Comparison of ENCODE assay signal across 14 cellular contexts in the genomic region with DNA sequence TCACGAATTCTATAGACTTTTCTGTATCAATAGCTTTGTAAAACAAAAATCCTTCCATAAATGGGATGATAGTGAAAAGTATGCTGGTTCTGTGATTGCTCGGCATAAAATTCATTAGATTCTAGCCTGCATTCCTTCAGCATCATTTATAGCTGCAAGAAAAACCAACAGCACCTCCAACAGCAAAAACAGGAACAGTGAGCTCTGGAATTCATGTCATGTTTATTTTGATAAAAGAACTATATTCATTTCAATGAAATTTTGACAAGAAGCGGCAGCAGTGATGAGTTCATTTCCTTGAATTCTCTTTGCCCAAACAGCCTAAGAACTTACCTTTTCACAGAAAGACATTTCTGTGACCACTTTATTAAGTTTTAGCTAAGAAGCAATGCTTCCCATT.
DNase-seq lines count a peak whose midpoint lies in the region; ATAC-seq, FAIRE-seq and TF ChIP-seq lines count a peak whose summit lies in the region.
"Had no signal": no experiment of that assay in that cellular context is flagged by ENCODE, and none has a peak within 500 bp of the region (broad histone marks: within the 10 kb centered on the region; RNA-seq: fewer than 3 reads in every experiment).

No MANE protein-coding gene starts in this region.

- H3K27ac ChIP-seq in AG04450 (ENCODE audit: low read depth, low read length) = no peak overlapping the region
- H3K27ac ChIP-seq: prostate gland had no signal

- H3K9me3 ChIP-seq in AG04450 (ENCODE audit: control insufficient read depth, insufficient read depth, low read length) = no peaks in the 10 kb centered on the region
- H3K9me3 ChIP-seq: prostate gland had no signal

- peak overlapping the region; percentile 63 for H3K4me3 Mint-ChIP-seq in HFFc6
- H3K4me3 Mint-ChIP-seq in T-cell = no peak overlapping the region

- no peak for FAIRE-seq in bronchial epithelial cell (lab: Jason Lieb, UNC)

- H3K36me3 Mint-ChIP-seq in HFFc6 (ENCODE audit: low read depth) (peaks cover 7% of the 10 kb centered on the region), T-cell (no peaks in the 10 kb centered on the region)

- H3K27me3 Mint-ChIP-seq in HFFc6 (ENCODE audit: insufficient read depth) = peaks cover 2% of the 10 kb centered on the region; the same call in 1 of the 2 replicates
- H3K27me3 Mint-ChIP-seq in T-cell = no peaks in the 10 kb centered on the region

- no peaks in the 10 kb centered on the region for H3K27me3 ChIP-seq in AG04450 (ENCODE audit: control insufficient read depth, insufficient read depth, low read length)
- H3K27me3 ChIP-seq in bronchial epithelial cell (ENCODE audit: control insufficient read depth, insufficient read depth, low read length) = no peaks in the 10 kb centered on the region

- no peaks in the 10 kb centered on the region for H3K36me3 ChIP-seq in bronchial epithelial cell (ENCODE audit: control insufficient read depth, insufficient read depth, low read length)
- H3K36me3 ChIP-seq: prostate gland had no signal

- POLR2A ChIA-PET in AG04450 (lab: Yijun Ruan, JAX) = interaction anchor here (1.2 kb wide), 1 partner anchor 252 kb away, joined by 5 read pairs; no protein-coding TSS in a partner anchor
- POLR2A ChIA-PET in T-cell (lab: Charles Lee) = interaction anchor here in 1 of 2 donors (0.7 kb wide), 1 partner anchor 259 kb away, joined by 3 read pairs; no protein-coding TSS in a partner anchor

- CTCF ChIA-PET in AG04450 (lab: Charles Lee) (interaction anchor here (0.6 to 2.1 kb wide), 8 partner anchors 9 to 702 kb away, joined by 3 to 17 read pairs (median 4); no protein-coding TSS in a partner anchor), T-cell (lab: Charles Lee) (no interaction called here)

- H3K9me3 Mint-ChIP-seq in HFFc6 (peaks cover 5% of the 10 kb centered on the region; the same call in 1 of the 2 replicates), T-cell (peaks cover 0 to 13% (median 9%) of the 10 kb centered on the region in 3 donors)

- DNase-seq in AG04450 (ENCODE audit: low read depth, low spot score) (no peak), HFFc6 (peak; percentile 63), bronchial epithelial cell (ENCODE audit: low read depth) (peak; percentile 13), lung microvascular endothelial cell (ENCODE audit: low read depth in 2 of 2) (peak; percentile 59 to 78), T-cell (no peak), NCI-H69 (lab: John Stamatoyannopoulos, UW) (no peak), CD1c-positive myeloid dendritic cell (ENCODE audit: extremely low spot score) (no peak)
- no peak for DNase-seq in stimulated activated CD4-positive, alpha-beta T cell treated with anti-CD3 and anti-CD28 coated beads, Interleukin-2, amount 100 ng/mL, for 48 hours
- DNase-seq: activated CD4-positive, CD25-positive, alpha-beta regulatory T cell; effector CD4-positive, alpha-beta T cell; islet precursor cell; NCI-H146 had no signal

- peak overlapping the region; percentile 70 for H3K27ac Mint-ChIP-seq in HFFc6
- no peak overlapping the region for H3K27ac Mint-ChIP-seq in T-cell

- TF ChIP-seq CTCF in AG04450 (IDR thresholded peaks at IDR 0.05; ENCODE audit: low read depth, low read length) (peak; percentile 50), HFFc6 (IDR thresholded peaks at IDR 0.05) (peak; percentile 61), bronchial epithelial cell (IDR thresholded peaks at IDR 0.05; ENCODE audit: insufficient read depth, low read length, severe bottlenecking) (no peak)

- ATAC-seq in T-cell (replicated peaks in 1 of 4) = no peak
- ATAC-seq: HCT116 had no signal

- H3K4me3 ChIP-seq in AG04450 (ENCODE audit: low read depth, low read length) (no peak overlapping the region), bronchial epithelial cell (ENCODE audit: low read depth, low read length) (no peak overlapping the region)
- H3K4me3 ChIP-seq: prostate gland had no signal

- H3K4me1 Mint-ChIP-seq in HFFc6 (ENCODE audit: low read depth) (peaks cover 57% of the 10 kb centered on the region), T-cell (no peaks in the 10 kb centered on the region)

Comparison
In these comparisons a context has a peak if more than half of its experiments do, and no peak if none do; other contexts are left out.
1. DNase-seq: peak in HFFc6 (single experiment), bronchial epithelial cell (single experiment) and lung microvascular endothelial cell (2 of 2); none in AG04450 (single experiment), T-cell (0 of 34), NCI-H69 (single experiment), CD1c-positive myeloid dendritic cell (single experiment) and stimulated activated CD4-positive, alpha-beta T cell treated with anti-CD3 and anti-CD28 coated beads, Interleukin-2, amount 100 ng/mL, for 48 hours (0 of 2).